Comparison of ENCODE assay signal across 12 cellular contexts in the genomic region with DNA sequence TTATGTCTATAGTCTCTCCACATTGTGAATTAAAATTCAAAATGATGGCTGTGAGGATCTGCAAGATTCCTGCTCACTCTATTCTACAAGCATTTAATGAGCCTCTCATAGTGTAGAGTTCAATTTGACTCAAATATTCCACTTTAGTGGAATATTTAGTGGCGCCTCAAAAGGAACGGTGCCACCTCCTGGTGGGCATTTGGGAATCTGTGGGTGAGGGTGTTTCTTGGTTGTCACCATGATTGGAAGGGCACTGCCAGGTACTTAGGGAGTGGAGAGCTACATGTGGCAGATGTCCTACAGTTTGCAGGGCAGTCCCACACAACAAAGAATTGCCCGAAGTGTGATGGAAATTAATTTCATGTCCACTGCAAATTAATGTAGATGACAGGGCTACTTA. TPM values are rescaled to one million over a fixed set of nuclear protein-coding genes. Genes with fewer than 3 reads are reported as not detected.
DNase-seq lines count a peak whose midpoint lies in the region; ATAC-seq and TF ChIP-seq lines count a peak whose summit lies in the region.
"Had no signal": no experiment of that assay in that cellular context is flagged by ENCODE, and none has a peak within 500 bp of the region (broad histone marks: within the 10 kb centered on the region; RNA-seq: fewer than 3 reads in every experiment).

No MANE protein-coding gene starts in this region.

- in situ Hi-C loops in SK-MEL-5 (cut with HindIII; ENCODE audit: low pct_unique_long_range_greater_than_20kb, low sequenced_read_pairs): no loop called here

- H3K9me3 ChIP-seq in A673 (ENCODE audit: low read depth, low read length, poor library complexity, severe bottlenecking) (no peaks in the 10 kb centered on the region), WERI-Rb-1 (ENCODE audit: severe bottlenecking) (no peaks in the 10 kb centered on the region)

- H3K27ac ChIP-seq in A673 (ENCODE audit: low read depth, low read length, poor library complexity, severe bottlenecking) (no peak overlapping the region), WERI-Rb-1 (no peak overlapping the region)

- DNase-seq in A673 (ENCODE audit: low spot score) (peak; percentile 31), ELR (ENCODE audit: low read depth) (peak; percentile 33), SK-MEL-5 (ENCODE audit: low read depth, low spot score) (peak; percentile 24), fibroblast of pulmonary artery (ENCODE audit: low read depth) (peak; percentile 29), WERI-Rb-1 (no peak), LoVo (ENCODE audit: low spot score) (no peak), omental fat pad (ENCODE audit: low spot score) (no peak)
- DNase-seq in activated CD4-positive, alpha-beta T cell treated with anti-CD3 and anti-CD28 coated beads, Interleukin-2, amount 10 ng/mL, durations not matched to agents 7 days and 5 days: no peak
- DNase-seq: caudate nucleus; NCI-H2081 treated with DMSO at 0.1 percent for 48 hours; stimulated activated CD4-positive, alpha-beta T cell treated with anti-CD3 and anti-CD28 coated beads, Interleukin-1b, Interleukin-23, amount 100 ng/mL, for 48 hours had no signal

- peaks cover 1% of the 10 kb centered on the region for H3K4me1 Mint-ChIP-seq in activated CD4-positive, alpha-beta T cell treated with anti-CD3 and anti-CD28 coated beads, Interleukin-2, amount 10 ng/mL, durations not matched to agents 7 days and 5 days
- H3K4me1 Mint-ChIP-seq: nephron had no signal

- H3K4me1 ChIP-seq in A673 (ENCODE audit: insufficient read depth, low read length, poor library complexity, severe bottlenecking): no peaks in the 10 kb centered on the region

- H3K27ac Mint-ChIP-seq in activated CD4-positive, alpha-beta T cell treated with anti-CD3 and anti-CD28 coated beads, Interleukin-2, amount 10 ng/mL, durations not matched to agents 7 days and 5 days: no peak overlapping the region
- H3K27ac Mint-ChIP-seq: nephron had no signal

- CTCF ChIA-PET in A673 (lab: Charles Lee): interaction anchor here (1.1 kb wide), 1 partner anchor 124 kb away, joined by 5 read pairs; a partner anchor contains a TSS
- CTCF ChIA-PET in activated CD4-positive, alpha-beta T cell treated with anti-CD3 and anti-CD28 coated beads, Interleukin-2, amount 10 ng/mL, durations not matched to agents 7 days and 5 days (lab: Charles Lee): interaction anchor here (1.1 kb wide), 1 partner anchor 43 kb away, joined by 3 read pairs; no protein-coding TSS in a partner anchor

- H3K27me3 ChIP-seq in A673 (replicated peaks; ENCODE audit: insufficient read depth, low read depth, low read length, poor library complexity) (no peaks in the 10 kb centered on the region), WERI-Rb-1 (ENCODE audit: insufficient read depth, low read depth, severe bottlenecking) (no peaks in the 10 kb centered on the region)

- H3K36me3 ChIP-seq in A673 (ENCODE audit: insufficient read depth, low read length, poor library complexity, severe bottlenecking) (no peaks in the 10 kb centered on the region), WERI-Rb-1 (no peaks in the 10 kb centered on the region)

- no peak overlapping the region for H3K4me3 Mint-ChIP-seq in activated CD4-positive, alpha-beta T cell treated with anti-CD3 and anti-CD28 coated beads, Interleukin-2, amount 10 ng/mL, durations not matched to agents 7 days and 5 days
- H3K4me3 Mint-ChIP-seq: nephron had no signal

- TF ChIP-seq CTCF in A673 (conservative IDR thresholded peaks at IDR 0.05; ENCODE audit: low read depth, low read length): peak; percentile 61
- peak; percentile 41 for TF ChIP-seq CTCF in fibroblast of pulmonary artery (IDR thresholded peaks at IDR 0.05; ENCODE audit: low read length, missing control alignments)
- TF ChIP-seq CTCF in WERI-Rb-1 (IDR thresholded peaks at IDR 0.05; ENCODE audit: low read depth, low read length): no peak
- TF ChIP-seq CTCF in omental fat pad (IDR thresholded peaks at IDR 0.05): no peak

- no peaks in the 10 kb centered on the region for H3K9me3 Mint-ChIP-seq in activated CD4-positive, alpha-beta T cell treated with anti-CD3 and anti-CD28 coated beads, Interleukin-2, amount 10 ng/mL, durations not matched to agents 7 days and 5 days
- H3K9me3 Mint-ChIP-seq: nephron had no signal

- BruUV-seq in A673 (replicated peaks; lab: Mats Ljungman, UMichigan): no TSS peak

- no peaks in the 10 kb centered on the region for H3K36me3 Mint-ChIP-seq in activated CD4-positive, alpha-beta T cell treated with anti-CD3 and anti-CD28 coated beads, Interleukin-2, amount 10 ng/mL, durations not matched to agents 7 days and 5 days (ENCODE audit: low read depth)

- POLR2A ChIA-PET in A673 (lab: Charles Lee; ENCODE audit: low non-redundant PET): no interaction called here
- POLR2A ChIA-PET in activated CD4-positive, alpha-beta T cell treated with anti-CD3 and anti-CD28 coated beads, Interleukin-2, amount 10 ng/mL, durations not matched to agents 7 days and 5 days (lab: Charles Lee): interaction anchor here (0.8 kb wide), 1 partner anchor 26 kb away, joined by 3 read pairs; no protein-coding TSS in a partner anchor

- H3K4me3 ChIP-seq in A673 (ENCODE audit: low read depth, low read length, poor library complexity, severe bottlenecking) (no peak overlapping the region), fibroblast of pulmonary artery (replicated peaks; ENCODE audit: low read depth, low read length) (no peak overlapping the region), WERI-Rb-1 (ENCODE audit: low read depth, low read length) (no peak overlapping the region)

- no peak for ATAC-seq in omental fat pad (ENCODE audit: low FRiP score)

- intact Hi-C loops in A673 (cut with micrococcal nuclease; ENCODE audit: unreplicated experiment): loop anchor here (5.0 kb wide), 1 partner anchor 125 kb away; a partner anchor contains a TSS

- no peaks in the 10 kb centered on the region for H3K27me3 Mint-ChIP-seq in activated CD4-positive, alpha-beta T cell treated with anti-CD3 and anti-CD28 coated beads, Interleukin-2, amount 10 ng/mL, durations not matched to agents 7 days and 5 days

RNA-seq across cellular contexts. Expression of a gene that starts 21.5 kb away (rescaled TPM):
- total RNA-seq in A673 (2021): 3.5 and 4.3 TPM in 2 replicates
- 0.37 and 0.58 TPM in 2 replicates for total RNA-seq in SK-MEL-5 (2014; rRNA removed; shearing (Covaris generic))
- 0.05 and 0.33 TPM in 2 replicates for polyA plus RNA-seq in SK-MEL-5 (2015; cell fraction: cytosol; rRNA removed)
- 1.3 and 3.6 TPM in 2 replicates for polyA plus RNA-seq in SK-MEL-5 (2015; cell fraction: nucleus; rRNA removed)
- 1 to 10 TPM in 1 of 2 experiments, under 1 TPM in 1; 0.60 to 1.1 TPM for total RNA-seq in activated CD4-positive, alpha-beta T cell treated with anti-CD3 and anti-CD28 coated beads, Interleukin-2, amount 10 ng/mL, durations not matched to agents 7 days and 5 days
- 1 to 10 TPM; 1.6 to 6.3 (median 3.5) TPM for total RNA-seq in omental fat pad

RNA-seq across cellular contexts. Expression of a gene that starts 50.4 kb away (rescaled TPM):
- total RNA-seq in A673 (2021): 46.8 and 47.4 TPM in 2 replicates
- 39.2 and 39.3 TPM in 2 replicates for total RNA-seq in SK-MEL-5 (2014; rRNA removed; shearing (Covaris generic))
- polyA plus RNA-seq in SK-MEL-5 (2015; cell fraction: cytosol; rRNA removed): 26.7 and 29.7 TPM in 2 replicates
- 22.2 and 34.3 TPM in 2 replicates for polyA plus RNA-seq in SK-MEL-5 (2015; cell fraction: nucleus; rRNA removed)
- total RNA-seq in activated CD4-positive, alpha-beta T cell treated with anti-CD3 and anti-CD28 coated beads, Interleukin-2, amount 10 ng/mL, durations not matched to agents 7 days and 5 days: 10 to 100 TPM; 28.0 to 34.7 TPM
- 10 to 100 TPM; 31.8 to 52.8 (median 36.8) TPM for total RNA-seq in omental fat pad

Comparison
In these comparisons a context has a peak if more than half of its experiments do, and no peak if none do; other contexts are left out.
1. DNase-seq: peak in A673 (single experiment), ELR (single experiment), SK-MEL-5 (single experiment) and fibroblast of pulmonary artery (single experiment); none in activated CD4-positive, alpha-beta T cell treated with anti-CD3 and anti-CD28 coated beads, Interleukin-2, amount 10 ng/mL, durations not matched to agents 7 days and 5 days (single experiment), WERI-Rb-1 (single experiment), LoVo (single experiment) and omental fat pad (single experiment).
2. CTCF ChIP-seq: peak in A673 (single experiment) and fibroblast of pulmonary artery (single experiment); none in WERI-Rb-1 (single experiment) and omental fat pad (0 of 3).